Comparison of ENCODE assay signal across 9 cellular contexts in genomic region chr17:77425791-77426641, GRCh38.
A peak's percentile ranks its signal among the peaks of the same experiment; 100 is the strongest.
DNase-seq lines count a peak whose midpoint lies in the region; ATAC-seq and TF ChIP-seq lines count a peak whose summit lies in the region.
"Had no signal": no experiment of that assay in that cellular context is flagged by ENCODE, and none has a peak within 500 bp of the region (broad histone marks: within the 10 kb centered on the region; RNA-seq: fewer than 3 reads in every experiment).

No MANE protein-coding gene starts in this region.

- H3K4me1 Mint-ChIP-seq in activated B cell treated with CpG ODN at 0.5 μM for 24 hours = peaks cover 74% of the 10 kb centered on the region

- ATAC-seq in activated B cell treated with CpG ODN at 0.5 μM for 24 hours (ENCODE audit: low read depth) (no peak), HG03196 (IDR thresholded peaks at IDR 0.05; ENCODE audit: unreplicated experiment) (no peak), HG02885 (IDR thresholded peaks at IDR 0.05; ENCODE audit: poor library complexity, unreplicated experiment) (no peak)

- intact Hi-C loops in activated B cell treated with CpG ODN at 0.5 μM for 24 hours (cut with micrococcal nuclease) (no loop called here), esophagus squamous epithelium (cut with DNase I) (loop anchor here (5.0 kb wide), 1 partner anchor 94 kb away; no protein-coding TSS in a partner anchor)

- H3K36me3 Mint-ChIP-seq in activated B cell treated with CpG ODN at 0.5 μM for 24 hours (ENCODE audit: low read depth) = no peaks in the 10 kb centered on the region

- CTCF ChIA-PET in activated B cell treated with CpG ODN at 0.5 μM for 24 hours (lab: Charles Lee) = interaction anchor here (5.1 kb wide), 1 partner anchor 24 kb away, joined by 85 read pairs; no protein-coding TSS in a partner anchor

- no peak overlapping the region for H3K4me3 Mint-ChIP-seq in activated B cell treated with CpG ODN at 0.5 μM for 24 hours
- H3K4me3 Mint-ChIP-seq: T-helper 1 cell treated with Interleukin-12 subunit alpha and Interleukin-12 subunit beta and Interleukin-4 antibody, amounts not matched to agents 30 μg/mL and 1 μg/mL, for 36 hours had no signal

- peaks cover 95 to 100% (median 97%) of the 10 kb centered on the region in 3 donors for H3K4me1 ChIP-seq in esophagus squamous epithelium

- H3K27me3 ChIP-seq in esophagus squamous epithelium = no peaks in the 10 kb centered on the region

- peak in 1 of 4 donors; percentile 29 for TF ChIP-seq POLR2A in esophagus squamous epithelium (IDR thresholded peaks at IDR 0.05)

- H3K9me3 ChIP-seq in esophagus squamous epithelium = no peaks in the 10 kb centered on the region

- H3K4me3 ChIP-seq in esophagus squamous epithelium = peak overlapping the region in 1 of 4 donors; percentile 5

- 7 to 36% methylated on average over 3 to 6 of the region's 23 CpGs for WGBS in esophagus squamous epithelium, 2 donors

- H3K27ac Mint-ChIP-seq in activated B cell treated with CpG ODN at 0.5 μM for 24 hours = peak overlapping the region; percentile 73

- peak overlapping the region; percentile 72 to 94 (median 90) for H3K27ac ChIP-seq in esophagus squamous epithelium

- H3K9me3 Mint-ChIP-seq in activated B cell treated with CpG ODN at 0.5 μM for 24 hours = no peaks in the 10 kb centered on the region
- H3K9me3 Mint-ChIP-seq: T-helper 1 cell treated with Interleukin-12 subunit alpha and Interleukin-12 subunit beta and Interleukin-4 antibody, amounts not matched to agents 30 μg/mL and 1 μg/mL, for 36 hours had no signal

- TF ChIP-seq CTCF in activated B cell treated with CpG ODN at 0.5 μM for 24 hours (IDR thresholded peaks at IDR 0.05) (no peak), esophagus squamous epithelium (IDR thresholded peaks at IDR 0.05) (no peak)

- no peaks in the 10 kb centered on the region for H3K36me3 ChIP-seq in esophagus squamous epithelium

- peak; percentile 88 for DNase-seq in HPDE6-E6E7 (ENCODE audit: extremely low spot score)
- peak; percentile 21 for DNase-seq in activated B cell treated with CpG ODN at 0.5 μM for 24 hours
- no peak for DNase-seq in esophagus squamous epithelium (lab: John Stamatoyannopoulos, UW)
- peak; percentile 68 for DNase-seq in renal cortical epithelial cell (ENCODE audit: low read depth)
- no peak for DNase-seq in SHP77 (lab: John Stamatoyannopoulos, UW)
- DNase-seq in stimulated activated CD4-positive, alpha-beta T cell treated with anti-CD3 and anti-CD28 coated beads, Interleukin-2, amount 100 ng/mL, for 24 hours = no peak

- POLR2A ChIA-PET in activated B cell treated with CpG ODN at 0.5 μM for 24 hours (lab: Charles Lee) = interaction anchor here (0.9 to 11.2 kb wide), 5 partner anchors 19 to 533 kb away, joined by 3 to 325 read pairs (median 5); partner anchors contain the start of gene TNRC6C

- no peaks in the 10 kb centered on the region for H3K27me3 Mint-ChIP-seq in activated B cell treated with CpG ODN at 0.5 μM for 24 hours

Comparison
In these comparisons a context has a peak if more than half of its experiments do, and no peak if none do; other contexts are left out.
1. DNase-seq: peak in HPDE6-E6E7 (single experiment), activated B cell treated with CpG ODN at 0.5 μM for 24 hours (single experiment) and renal cortical epithelial cell (single experiment); none in esophagus squamous epithelium (single experiment), SHP77 (0 of 2) and stimulated activated CD4-positive, alpha-beta T cell treated with anti-CD3 and anti-CD28 coated beads, Interleukin-2, amount 100 ng/mL, for 24 hours (0 of 2).